In the genomic region with DNA sequence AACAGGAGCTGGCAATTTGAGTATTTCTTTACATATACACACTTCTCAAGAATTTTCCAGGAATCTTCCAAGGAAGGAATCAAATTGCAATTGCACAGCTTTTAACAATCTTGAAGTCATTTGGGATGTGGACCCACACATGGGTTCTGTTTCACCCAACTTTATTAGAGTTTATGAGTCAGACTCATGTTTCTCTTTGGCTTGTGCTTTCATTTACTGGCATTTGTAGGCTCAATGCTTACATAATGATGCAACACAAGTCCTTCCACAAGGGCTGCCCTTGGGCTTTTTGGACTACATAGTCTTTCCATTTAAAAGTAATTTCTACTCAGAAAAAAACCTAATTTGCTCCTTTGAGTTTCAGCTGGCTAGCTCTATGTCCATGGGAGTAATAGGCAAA, we compare ENCODE assay signal across 1 cellular context.
TF ChIP-seq lines count a peak whose summit lies in the region.

No MANE protein-coding gene starts in this region.

TF ChIP-seq in SK-N-SH treated with all-trans-retinoic acid at 6 μM for 48 hours, 23 proteins besides CTCF, POLR2A, EP300 and RAD21 (continued from another document):
- TF ChIP-seq BACH2 (CRISPR knock-in tag; IDR thresholded peaks at IDR 0.05; ENCODE audit: borderline replicate concordance) (no peak), RARB (CRISPR knock-in tag; IDR thresholded peaks at IDR 0.05) (no peak), CSDC2 (CRISPR knock-in tag; IDR thresholded peaks at IDR 0.05) (no peak), ZFP30 (CRISPR knock-in tag; IDR thresholded peaks at IDR 0.05) (no peak), TCF4 (CRISPR knock-in tag; IDR thresholded peaks at IDR 0.05; ENCODE audit: borderline replicate concordance) (no peak), GLIS3 (CRISPR knock-in tag; IDR thresholded peaks at IDR 0.05) (no peak), ISL1 (CRISPR knock-in tag; IDR thresholded peaks at IDR 0.05) (no peak), POU6F1 (CRISPR knock-in tag; IDR thresholded peaks at IDR 0.05; ENCODE audit: borderline replicate concordance, low read depth) (no peak), TSHZ2 (CRISPR knock-in tag; IDR thresholded peaks at IDR 0.05) (no peak), OSR1 (CRISPR knock-in tag; IDR thresholded peaks at IDR 0.05) (no peak), TOX (CRISPR knock-in tag; IDR thresholded peaks at IDR 0.05; ENCODE audit: borderline replicate concordance) (no peak), ARNTL (CRISPR knock-in tag; IDR thresholded peaks at IDR 0.05; ENCODE audit: borderline replicate concordance, low read depth) (no peak), ZNF8 (CRISPR knock-in tag; IDR thresholded peaks at IDR 0.05) (no peak)
- TF ChIP-seq, protein P1, sequence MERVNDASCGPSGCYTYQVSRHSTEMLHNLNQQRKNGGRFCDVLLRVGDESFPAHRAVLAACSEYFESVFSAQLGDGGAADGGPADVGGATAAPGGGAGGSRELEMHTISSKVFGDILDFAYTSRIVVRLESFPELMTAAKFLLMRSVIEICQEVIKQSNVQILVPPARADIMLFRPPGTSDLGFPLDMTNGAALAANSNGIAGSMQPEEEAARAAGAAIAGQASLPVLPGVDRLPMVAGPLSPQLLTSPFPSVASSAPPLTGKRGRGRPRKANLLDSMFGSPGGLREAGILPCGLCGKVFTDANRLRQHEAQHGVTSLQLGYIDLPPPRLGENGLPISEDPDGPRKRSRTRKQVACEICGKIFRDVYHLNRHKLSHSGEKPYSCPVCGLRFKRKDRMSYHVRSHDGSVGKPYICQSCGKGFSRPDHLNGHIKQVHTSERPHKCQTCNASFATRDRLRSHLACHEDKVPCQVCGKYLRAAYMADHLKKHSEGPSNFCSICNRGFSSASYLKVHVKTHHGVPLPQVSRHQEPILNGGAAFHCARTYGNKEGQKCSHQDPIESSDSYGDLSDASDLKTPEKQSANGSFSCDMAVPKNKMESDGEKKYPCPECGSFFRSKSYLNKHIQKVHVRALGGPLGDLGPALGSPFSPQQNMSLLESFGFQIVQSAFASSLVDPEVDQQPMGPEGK (CRISPR knock-in tag; IDR thresholded peaks at IDR 0.05; ENCODE audit: borderline replicate concordance), result no peak
- TF ChIP-seq, protein P2, sequence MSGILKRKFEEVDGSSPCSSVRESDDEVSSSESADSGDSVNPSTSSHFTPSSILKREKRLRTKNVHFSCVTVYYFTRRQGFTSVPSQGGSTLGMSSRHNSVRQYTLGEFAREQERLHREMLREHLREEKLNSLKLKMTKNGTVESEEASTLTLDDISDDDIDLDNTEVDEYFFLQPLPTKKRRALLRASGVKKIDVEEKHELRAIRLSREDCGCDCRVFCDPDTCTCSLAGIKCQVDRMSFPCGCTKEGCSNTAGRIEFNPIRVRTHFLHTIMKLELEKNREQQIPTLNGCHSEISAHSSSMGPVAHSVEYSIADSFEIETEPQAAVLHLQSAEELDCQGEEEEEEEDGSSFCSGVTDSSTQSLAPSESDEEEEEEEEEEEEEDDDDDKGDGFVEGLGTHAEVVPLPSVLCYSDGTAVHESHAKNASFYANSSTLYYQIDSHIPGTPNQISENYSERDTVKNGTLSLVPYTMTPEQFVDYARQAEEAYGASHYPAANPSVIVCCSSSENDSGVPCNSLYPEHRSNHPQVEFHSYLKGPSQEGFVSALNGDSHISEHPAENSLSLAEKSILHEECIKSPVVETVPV (CRISPR knock-in tag; IDR thresholded peaks at IDR 0.05), result no peak
